10 cellular contexts compared by ENCODE assay signal in the genomic region with DNA sequence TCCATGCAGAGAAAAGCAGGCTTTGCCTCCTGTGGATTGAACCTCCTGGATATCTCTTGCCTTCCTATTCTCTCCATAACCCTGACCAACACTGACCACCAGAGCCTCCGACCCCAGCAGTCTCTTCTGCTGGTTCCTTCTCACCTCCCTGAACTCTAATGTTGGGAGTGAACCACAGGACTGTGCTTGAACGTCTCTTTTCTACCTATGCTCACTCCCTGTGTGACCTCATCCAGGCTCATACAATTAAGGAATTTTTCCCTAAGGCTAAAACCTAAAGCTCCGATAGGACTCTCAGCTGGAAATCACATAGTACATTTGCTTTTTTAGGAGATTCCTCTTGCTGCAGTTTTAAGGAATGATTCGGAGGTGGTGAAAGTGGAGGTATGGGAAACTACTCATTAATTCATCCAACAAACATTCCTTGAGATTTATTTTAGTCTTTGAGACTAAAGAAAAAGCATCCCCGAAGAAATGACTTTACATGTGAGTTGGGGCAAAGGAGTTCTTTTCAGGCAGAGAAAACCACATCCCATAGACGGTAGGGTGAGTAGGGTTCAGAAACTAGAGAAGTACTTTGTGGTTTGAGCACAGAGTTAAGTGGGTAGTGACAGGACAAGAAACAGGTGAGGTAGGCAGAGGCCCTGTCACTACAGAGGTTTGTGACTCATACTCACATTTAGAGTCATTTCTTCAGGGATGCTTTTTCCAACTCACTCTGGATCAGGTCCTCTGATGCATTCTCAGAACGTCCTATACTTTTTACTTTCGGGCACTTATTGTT. TPM values are rescaled to one million over a fixed set of nuclear protein-coding genes. Genes with fewer than 3 reads are reported as not detected.
DNase-seq lines count a peak whose midpoint lies in the region; ATAC-seq lines count a peak whose summit lies in the region.
"Had no signal": no experiment of that assay in that cellular context is flagged by ENCODE, and none has a peak within 500 bp of the region (broad histone marks: within the 10 kb centered on the region; RNA-seq: fewer than 3 reads in every experiment).

No MANE protein-coding gene starts in this region.

- peaks cover 46% of the 10 kb centered on the region for H3K27me3 Mint-ChIP-seq in activated T-helper 2 cell treated with anti-CD3 and anti-CD28 coated beads, Interferon-gamma antibody, Interleukin-2, Interleukin-4, amounts not matched to agents 10 μg/mL and 5 μg/mL and 100 μg/mL, durations not matched to agents 14 hours and 24 hours and 36 hours (ENCODE audit: low read depth)

- peak; percentile 4 for DNase-seq in ELR (ENCODE audit: low read depth)
- peak; percentile 16 for DNase-seq in activated T-helper 2 cell treated with anti-CD3 and anti-CD28 coated beads, Interferon-gamma antibody, Interleukin-2, Interleukin-4, amounts not matched to agents 10 μg/mL and 5 μg/mL and 100 μg/mL, durations not matched to agents 14 hours and 24 hours and 36 hours (ENCODE audit: low spot score)
- no peak for DNase-seq in left ventricle myocardium superior
- DNase-seq in NCI-H748 (lab: John Stamatoyannopoulos, UW; ENCODE audit: unreplicated experiment): no peak
- DNase-seq in AG08396 (ENCODE audit: low spot score): no peak
- DNase-seq in kidney glomerular epithelial cell (lab: John Stamatoyannopoulos, UW): no peak
- DNase-seq: NCI-H1105, substantia nigra had no signal

- H3K9me3 Mint-ChIP-seq in activated T-helper 2 cell treated with anti-CD3 and anti-CD28 coated beads, Interferon-gamma antibody, Interleukin-2, Interleukin-4, amounts not matched to agents 10 μg/mL and 5 μg/mL and 100 μg/mL, durations not matched to agents 14 hours and 24 hours and 36 hours: no peaks in the 10 kb centered on the region

- no peaks in the 10 kb centered on the region for H3K36me3 Mint-ChIP-seq in activated T-helper 2 cell treated with anti-CD3 and anti-CD28 coated beads, Interferon-gamma antibody, Interleukin-2, Interleukin-4, amounts not matched to agents 10 μg/mL and 5 μg/mL and 100 μg/mL, durations not matched to agents 14 hours and 24 hours and 36 hours (ENCODE audit: low read depth)

- intact Hi-C loops in activated T-helper 2 cell treated with anti-CD3 and anti-CD28 coated beads, Interferon-gamma antibody, Interleukin-2, Interleukin-4, amounts not matched to agents 10 μg/mL and 5 μg/mL and 100 μg/mL, durations not matched to agents 14 hours and 24 hours and 36 hours (cut with micrococcal nuclease): loop anchor here (1.0 to 2.0 kb wide), 4 partner anchors 73 to 669 kb away; no protein-coding TSS in a partner anchor
- intact Hi-C loops in left ventricle myocardium superior (cut with micrococcal nuclease): no loop called here

- no peak overlapping the region for H3K4me3 Mint-ChIP-seq in activated T-helper 2 cell treated with anti-CD3 and anti-CD28 coated beads, Interferon-gamma antibody, Interleukin-2, Interleukin-4, amounts not matched to agents 10 μg/mL and 5 μg/mL and 100 μg/mL, durations not matched to agents 14 hours and 24 hours and 36 hours (ENCODE audit: low read depth)

- H3K4me1 Mint-ChIP-seq in activated T-helper 2 cell treated with anti-CD3 and anti-CD28 coated beads, Interferon-gamma antibody, Interleukin-2, Interleukin-4, amounts not matched to agents 10 μg/mL and 5 μg/mL and 100 μg/mL, durations not matched to agents 14 hours and 24 hours and 36 hours (ENCODE audit: low read depth): peaks cover 13% of the 10 kb centered on the region

- H3K27ac Mint-ChIP-seq in activated T-helper 2 cell treated with anti-CD3 and anti-CD28 coated beads, Interferon-gamma antibody, Interleukin-2, Interleukin-4, amounts not matched to agents 10 μg/mL and 5 μg/mL and 100 μg/mL, durations not matched to agents 14 hours and 24 hours and 36 hours: no peak overlapping the region

- ATAC-seq in GM19397 (IDR thresholded peaks at IDR 0.05; ENCODE audit: unreplicated experiment) (peak; percentile 91), HG03095 (IDR thresholded peaks at IDR 0.05; ENCODE audit: unreplicated experiment) (peak; percentile 91), left ventricle myocardium superior (no peak)

RNA-seq across cellular contexts. Expression of a gene that starts 30.8 kb away (rescaled TPM):
- 0.55 and 0.78 TPM in 2 replicates for total RNA-seq in activated T-helper 2 cell treated with anti-CD3 and anti-CD28 coated beads, Interferon-gamma antibody, Interleukin-2, Interleukin-4, amounts not matched to agents 10 μg/mL and 5 μg/mL and 100 μg/mL, durations not matched to agents 14 hours and 24 hours and 36 hours
- total RNA-seq in left ventricle myocardium superior: 9.0 TPM

Comparison
In these comparisons a context has a peak if more than half of its experiments do, and no peak if none do; other contexts are left out.
1. DNase-seq: peak in ELR (single experiment) and activated T-helper 2 cell treated with anti-CD3 and anti-CD28 coated beads, Interferon-gamma antibody, Interleukin-2, Interleukin-4, amounts not matched to agents 10 μg/mL and 5 μg/mL and 100 μg/mL, durations not matched to agents 14 hours and 24 hours and 36 hours (single experiment); none in left ventricle myocardium superior (single experiment), NCI-H748 (single experiment), AG08396 (single experiment) and kidney glomerular epithelial cell (single experiment).